In the genomic region with DNA sequence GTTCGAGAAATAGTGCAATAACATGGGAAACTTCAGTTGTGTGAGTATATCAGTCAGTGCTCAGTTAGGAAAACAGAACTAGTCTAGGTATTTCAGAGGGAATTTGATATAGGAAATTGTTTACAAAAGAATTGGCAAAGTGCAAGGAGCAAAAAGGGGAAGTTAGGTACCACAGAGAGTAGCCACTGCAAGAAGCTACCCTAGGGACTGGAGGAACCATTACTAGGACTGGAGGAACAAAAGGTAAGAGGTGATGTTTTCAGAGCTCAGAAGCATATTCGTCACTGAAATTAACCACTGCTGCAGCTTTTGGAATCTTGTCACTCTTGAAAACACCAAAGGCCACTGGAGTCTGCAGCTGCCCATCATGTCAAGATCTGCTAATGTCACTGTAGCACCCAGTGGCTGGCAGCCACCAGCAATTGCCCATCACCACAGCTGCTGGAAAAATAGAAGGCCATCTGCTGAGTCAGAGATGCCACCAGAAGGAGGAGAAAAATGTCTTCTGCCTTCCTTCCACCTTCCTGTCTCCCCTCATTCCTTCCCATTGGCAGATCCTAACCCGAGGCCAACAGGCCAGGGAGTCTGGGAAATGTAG, we compare ENCODE assay signal across 16 cellular contexts.
A peak's percentile ranks its signal among the peaks of the same experiment; 100 is the strongest.
DNase-seq lines count a peak whose midpoint lies in the region; ATAC-seq lines count a peak whose summit lies in the region.
"Had no signal": no experiment of that assay in that cellular context is flagged by ENCODE, and none has a peak within 500 bp of the region (broad histone marks: within the 10 kb centered on the region; RNA-seq: fewer than 3 reads in every experiment).

No MANE protein-coding gene starts in this region.

- peak; percentile 66 for ATAC-seq in GM19463 (IDR thresholded peaks at IDR 0.05; ENCODE audit: unreplicated experiment)
- ATAC-seq in HG03159 (IDR thresholded peaks at IDR 0.05; ENCODE audit: unreplicated experiment) = peak; percentile 82
- no peak for ATAC-seq in right cardiac atrium
- ATAC-seq in GM19397 (IDR thresholded peaks at IDR 0.05; ENCODE audit: unreplicated experiment) = no peak
- ATAC-seq: sciatic nerve had no signal

- H3K27ac ChIP-seq in right cardiac atrium (ENCODE audit: low read length) = no peak overlapping the region
- H3K27ac ChIP-seq: tibial artery had no signal

- intact Hi-C loops in right cardiac atrium (cut with DNase I) = no loop called here

- H3K9me3 ChIP-seq in right cardiac atrium (ENCODE audit: control insufficient read depth, low read length) = no peaks in the 10 kb centered on the region
- H3K9me3 ChIP-seq: tibial artery had no signal

- peak; percentile 1 for DNase-seq in ELR (ENCODE audit: low read depth)
- DNase-seq in SKM-1 (lab: John Stamatoyannopoulos, UW; ENCODE audit: unreplicated experiment) = peak; percentile 2
- DNase-seq in C1 segment of cervical spinal cord (lab: John Stamatoyannopoulos, UW) = no peak
- no peak for DNase-seq in right cardiac atrium
- DNase-seq in middle frontal gyrus (ENCODE audit: extremely low spot score, low spot score) = no peak
- DNase-seq: IMR-90; NCI-H1417; NCI-H2227 treated with DMSO at 0.1 percent for 48 hours; NK-92 treated with Interleukin-12 subunit alpha and Interleukin-12 subunit beta, amount 100 ng/mL, for 24 hours; SHP77; stimulated activated CD8-positive, alpha-beta memory T cell treated with anti-CD3 and anti-CD28 coated beads, Interleukin-4, amount 100 ng/mL, for 48 hours; tibial artery had no signal

- no peaks in the 10 kb centered on the region for H3K27me3 ChIP-seq in right cardiac atrium (ENCODE audit: control insufficient read depth, insufficient read depth)
- H3K27me3 ChIP-seq: tibial artery had no signal

- 85% methylated on average over 3 of the region's 3 CpGs for WGBS in right cardiac atrium

- no peak overlapping the region for H3K4me3 ChIP-seq in right cardiac atrium (ENCODE audit: low read length)
- H3K4me3 ChIP-seq: tibial artery had no signal

- H3K4me1 ChIP-seq in right cardiac atrium (ENCODE audit: control insufficient read depth, insufficient read depth, low read length) = no peaks in the 10 kb centered on the region
- H3K4me1 ChIP-seq: tibial artery had no signal

Comparison
In these comparisons a context has a peak if more than half of its experiments do, and no peak if none do; other contexts are left out.
1. DNase-seq: peak in ELR (single experiment) and SKM-1 (single experiment); none in C1 segment of cervical spinal cord (0 of 14), right cardiac atrium (0 of 3) and middle frontal gyrus (single experiment).
2. ATAC-seq: peak in GM19463 (single experiment) and HG03159 (single experiment); none in right cardiac atrium (0 of 2) and GM19397 (single experiment).